Comparison of ENCODE assay signal across 34 cellular contexts in genomic region chr7:34662058-34662457, GRCh38. TPM values are rescaled to one million over a fixed set of nuclear protein-coding genes. Genes with fewer than 3 reads are reported as not detected.
"Had no signal": no experiment of that assay in that cellular context is flagged by ENCODE, and none has a peak within 500 bp of the region (broad histone marks: within the 10 kb centered on the region; RNA-seq: fewer than 3 reads in every experiment).

No MANE protein-coding gene starts in this region.

- H3K4me3 Mint-ChIP-seq: activated CD4-positive, alpha-beta memory T cell treated with anti-CD3 and anti-CD28 coated beads for 36 hours; activated CD4-positive, alpha-beta T cell treated with anti-CD3 and anti-CD28 coated beads for 36 hours; activated naive CD4-positive, alpha-beta T cell treated with anti-CD3 and anti-CD28 coated beads for 36 hours; activated T-cell treated with anti-CD3 and anti-CD28 coated beads, Interleukin-2, amount 50 U/mL, for 4 hours; activated T-helper 1 cell treated with anti-CD3 and anti-CD28 coated beads, Interleukin-12 subunit alpha, Interleukin-12 subunit beta, Interleukin-2, Interleukin-4 antibody, amounts not matched to agents 30 ng/mL and 10 ng/mL and 1 ng/mL, durations not matched to agents 14 hours and 24 hours and 36 hours; T-helper 1 cell treated with Interleukin-12 subunit alpha and Interleukin-12 subunit beta and Interleukin-4 antibody, amounts not matched to agents 30 μg/mL and 1 μg/mL, for 36 hours; T-helper 2 cell treated with Interferon-gamma antibody and Interleukin-4, amounts not matched to agents 5 μg/mL and 100 μg/mL, for 36 hours had no signal

- H3K9me2 ChIP-seq: SK-N-SH had no signal

- H3K4me2 ChIP-seq: KMS-11, SK-N-SH had no signal

- ATAC-seq: activated CD4-positive, alpha-beta T cell treated with anti-CD3 and anti-CD28 coated beads for 36 hours; activated CD4-positive, CD25-positive, alpha-beta regulatory T cell treated with anti-CD3 and anti-CD28 coated beads, Interleukin-2, amount 50 U/mL, for 24 hours; activated naive CD4-positive, alpha-beta T cell treated with anti-CD3 and anti-CD28 coated beads, Interleukin-2, amount 50 U/mL, for 72 hours; activated T-cell treated with anti-CD3 and anti-CD28 coated beads, Interleukin-2, amount 50 U/mL, for 4 hours; body of pancreas; Panc1 had no signal

- H3K9ac ChIP-seq: KMS-11, SK-N-SH had no signal

- H3K27ac Mint-ChIP-seq: activated CD4-positive, alpha-beta memory T cell treated with anti-CD3 and anti-CD28 coated beads for 36 hours; activated CD4-positive, alpha-beta T cell treated with anti-CD3 and anti-CD28 coated beads for 36 hours; activated naive CD4-positive, alpha-beta T cell treated with anti-CD3 and anti-CD28 coated beads for 36 hours; activated naive CD4-positive, alpha-beta T cell treated with anti-CD3 and anti-CD28 coated beads, Interleukin-2, amount 50 U/mL, for 72 hours; activated T-helper 1 cell treated with anti-CD3 and anti-CD28 coated beads, Interleukin-12 subunit alpha, Interleukin-12 subunit beta, Interleukin-2, Interleukin-4 antibody, amounts not matched to agents 30 ng/mL and 10 ng/mL and 1 ng/mL, durations not matched to agents 14 hours and 24 hours and 36 hours; T-helper 1 cell treated with Interleukin-12 subunit alpha and Interleukin-12 subunit beta and Interleukin-4 antibody, amounts not matched to agents 30 μg/mL and 1 μg/mL, for 36 hours; T-helper 2 cell treated with Interferon-gamma antibody and Interleukin-4, amounts not matched to agents 5 μg/mL and 100 μg/mL, for 36 hours had no signal

- H3K27me3 ChIP-seq: adrenal gland, body of pancreas, SJSA1 had no signal

- H3K27ac ChIP-seq: adrenal gland, body of pancreas, KMS-11, SJSA1 had no signal

- H3K36me3 ChIP-seq: adrenal gland, SJSA1 had no signal

- H3K4me1 ChIP-seq: adrenal gland, body of pancreas, SJSA1 had no signal

- H3K4me3 ChIP-seq: adrenal gland, body of pancreas, SJSA1 had no signal

- H3K4me1 Mint-ChIP-seq: activated CD4-positive, alpha-beta T cell treated with anti-CD3 and anti-CD28 coated beads for 36 hours had no signal

- H3K9me3 Mint-ChIP-seq: activated CD4-positive, alpha-beta memory T cell treated with anti-CD3 and anti-CD28 coated beads for 36 hours; activated naive CD4-positive, alpha-beta T cell treated with anti-CD3 and anti-CD28 coated beads for 36 hours; activated T-cell treated with anti-CD3 and anti-CD28 coated beads, Interleukin-2, amount 50 U/mL, for 4 hours; activated T-helper 1 cell treated with anti-CD3 and anti-CD28 coated beads, Interleukin-12 subunit alpha, Interleukin-12 subunit beta, Interleukin-2, Interleukin-4 antibody, amounts not matched to agents 30 ng/mL and 10 ng/mL and 1 ng/mL, durations not matched to agents 14 hours and 24 hours and 36 hours; T-helper 1 cell treated with Interleukin-12 subunit alpha and Interleukin-12 subunit beta and Interleukin-4 antibody, amounts not matched to agents 30 μg/mL and 1 μg/mL, for 36 hours; T-helper 2 cell treated with Interferon-gamma antibody and Interleukin-4, amounts not matched to agents 5 μg/mL and 100 μg/mL, for 36 hours had no signal

- H3K9me3 ChIP-seq: adrenal gland, body of pancreas, SJSA1, SK-N-SH had no signal

- DNase-seq: activated CD4-positive, alpha-beta memory T cell treated with anti-CD3 and anti-CD28 coated beads for 36 hours; activated CD4-positive, alpha-beta T cell treated with anti-CD3 and anti-CD28 coated beads for 36 hours; activated CD4-positive, alpha-beta T cell treated with anti-CD3 and anti-CD28 coated beads, Interleukin-2, amount 50 U/mL, for 1 hour; activated CD8-positive, alpha-beta memory T cell treated with anti-CD3 and anti-CD28 coated beads, Interleukin-2, amount 50 U/mL, for 4 hours; activated gamma-delta T cell treated with Interleukin-2 at 50 U/mL for 16 hours; activated naive CD4-positive, alpha-beta T cell treated with anti-CD3 and anti-CD28 coated beads for 36 hours; activated T-cell treated with anti-CD3 and anti-CD28 coated beads for 4 hours; activated T-cell treated with anti-CD3 and anti-CD28 coated beads, Interleukin-2, amount 50 U/mL, for 4 hours; adrenal gland; body of pancreas; caudate nucleus; MM.1S; MV-4-11; NCI-H1092 treated with DMSO at 0.1 percent for 48 hours; NCI-H187 treated with DMSO at 0.1 percent for 48 hours; NCI-H2081; NCI-H2171 treated with DMSO at 0.1 percent for 48 hours; NCI-H2227 treated with DMSO at 0.1 percent for 48 hours; NCI-H446; NCI-H510A treated with DMSO at 0.1 percent for 48 hours; SHP77 treated with DMSO at 0.1 percent for 48 hours; SK-N-SH had no signal

- H3K36me3 Mint-ChIP-seq: activated CD4-positive, alpha-beta memory T cell treated with anti-CD3 and anti-CD28 coated beads for 36 hours; activated naive CD4-positive, alpha-beta T cell treated with anti-CD3 and anti-CD28 coated beads, Interleukin-2, amount 50 U/mL, for 72 hours had no signal

RNA-seq across cellular contexts. Expression of gene NPSR1, which starts 4.0 kb away (rescaled TPM):
- total RNA-seq: activated CD4-positive, alpha-beta memory T cell treated with anti-CD3 and anti-CD28 coated beads for 36 hours; activated CD4-positive, alpha-beta T cell treated with anti-CD3 and anti-CD28 coated beads for 36 hours; activated naive CD4-positive, alpha-beta T cell treated with anti-CD3 and anti-CD28 coated beads for 36 hours; activated naive CD4-positive, alpha-beta T cell treated with anti-CD3 and anti-CD28 coated beads, Interleukin-2, amount 50 U/mL, for 72 hours; activated T-cell treated with anti-CD3 and anti-CD28 coated beads, Interleukin-2, amount 50 U/mL, for 4 hours; activated T-helper 1 cell treated with anti-CD3 and anti-CD28 coated beads, Interleukin-12 subunit alpha, Interleukin-12 subunit beta, Interleukin-2, Interleukin-4 antibody, amounts not matched to agents 30 ng/mL and 10 ng/mL and 1 ng/mL, durations not matched to agents 14 hours and 24 hours and 36 hours; adrenal gland; astrocyte; body of pancreas; bronchial epithelial cell; LHCN-M2; RPMI7951; SJSA1 had no signal
- polyA plus RNA-seq: adrenal gland, SK-N-SH had no signal
